ENCODE assay signal across 13 cellular contexts in the genomic region with DNA sequence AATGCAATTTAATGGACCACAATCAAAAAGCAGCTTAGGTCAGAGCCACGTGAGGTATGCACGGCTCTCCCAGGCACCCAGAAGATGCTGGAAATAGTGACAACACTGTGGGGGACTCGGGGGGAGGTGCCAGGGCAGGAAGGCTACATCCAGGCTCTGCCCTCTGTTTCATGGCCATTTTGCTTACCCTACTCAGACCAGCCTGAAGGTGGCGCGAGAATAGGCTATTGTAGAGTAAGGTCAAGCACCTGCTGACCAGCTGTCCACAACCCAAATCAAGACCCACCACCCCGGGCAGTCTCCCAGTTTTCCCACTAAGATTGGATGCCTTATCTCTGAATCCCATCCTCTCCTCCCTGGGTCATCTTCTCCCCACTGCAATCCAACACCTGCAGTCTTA.
DNase-seq lines count a peak whose midpoint lies in the region; TF ChIP-seq lines count a peak whose summit lies in the region.
"Had no signal": no experiment of that assay in that cellular context is flagged by ENCODE, and none has a peak within 500 bp of the region (broad histone marks: within the 10 kb centered on the region; RNA-seq: fewer than 3 reads in every experiment).

No MANE protein-coding gene starts in this region.

- no peaks in the 10 kb centered on the region for H3K27me3 ChIP-seq in Caco-2 (replicated peaks; ENCODE audit: control insufficient read depth, insufficient read depth, low read length)
- no peaks in the 10 kb centered on the region for H3K27me3 ChIP-seq in kidney epithelial cell (ENCODE audit: control insufficient read depth, insufficient read depth, low read length)

- no peaks in the 10 kb centered on the region for H3K36me3 Mint-ChIP-seq in Caco-2 (ENCODE audit: insufficient read depth, unreplicated experiment)
- H3K36me3 Mint-ChIP-seq: activated naive CD4-positive, alpha-beta T cell treated with anti-CD3 and anti-CD28 coated beads, Interleukin-2, amount 50 U/mL, for 24 hours had no signal

- peak in 1 of 2 experiments; percentile 43 for DNase-seq in Caco-2
- DNase-seq in HK-2 (ENCODE audit: unreplicated experiment), result peak; percentile 5
- DNase-seq in astrocyte of the spinal cord (ENCODE audit: low read depth, low spot score), result no peak
- no peak for DNase-seq in kidney epithelial cell (ENCODE audit: low read depth)
- no peak for DNase-seq in hypothalamus (lab: John Stamatoyannopoulos, UW)
- DNase-seq in NCI-H2227 treated with DMSO at 0.1 percent for 48 hours (lab: John Stamatoyannopoulos, UW), result no peak
- no peak for DNase-seq in OCI-M2 (lab: John Stamatoyannopoulos, UW; ENCODE audit: unreplicated experiment)
- DNase-seq in NCI-H446 (lab: John Stamatoyannopoulos, UW), result no peak
- DNase-seq: activated CD4-positive, alpha-beta T cell treated with anti-CD3 and anti-CD28 coated beads for 48 hours; effector memory CD8-positive, alpha-beta T cell; nucleus accumbens; stimulated activated CD4-positive, alpha-beta T cell treated with anti-CD3 and anti-CD28 coated beads, Interleukin-4, amount 100 ng/mL, for 1 hour had no signal

- H3K27me3 Mint-ChIP-seq in Caco-2 (ENCODE audit: insufficient read depth, unreplicated experiment), result no peaks in the 10 kb centered on the region
- H3K27me3 Mint-ChIP-seq: activated naive CD4-positive, alpha-beta T cell treated with anti-CD3 and anti-CD28 coated beads, Interleukin-2, amount 50 U/mL, for 24 hours had no signal

- H3K9me3 ChIP-seq in Caco-2, result no peaks in the 10 kb centered on the region

- BruUV-seq in Caco-2 (replicated peaks; lab: Mats Ljungman, UMichigan), result no TSS peak

- H3K9me3 Mint-ChIP-seq in Caco-2 (ENCODE audit: unreplicated experiment), result no peaks in the 10 kb centered on the region
- H3K9me3 Mint-ChIP-seq: activated naive CD4-positive, alpha-beta T cell treated with anti-CD3 and anti-CD28 coated beads, Interleukin-2, amount 50 U/mL, for 24 hours; effector memory CD8-positive, alpha-beta T cell had no signal

- no peaks in the 10 kb centered on the region for H3K4me1 ChIP-seq in Caco-2

- H3K4me1 Mint-ChIP-seq in Caco-2 (ENCODE audit: low read depth, unreplicated experiment), result no peaks in the 10 kb centered on the region
- H3K4me1 Mint-ChIP-seq: activated naive CD4-positive, alpha-beta T cell treated with anti-CD3 and anti-CD28 coated beads, Interleukin-2, amount 50 U/mL, for 24 hours had no signal

- H3K36me3 ChIP-seq in Caco-2 (ENCODE audit: control insufficient read depth, insufficient read depth, low read length), result no peaks in the 10 kb centered on the region
- no peaks in the 10 kb centered on the region for H3K36me3 ChIP-seq in kidney epithelial cell (ENCODE audit: control insufficient read depth, insufficient read depth, low read length)

- in situ Hi-C loops in astrocyte of the spinal cord (cut with HindIII; ENCODE audit: low sequenced_read_pairs), result no loop called here

- H3K4me3 ChIP-seq in Caco-2 (ENCODE audit: low read depth, low read length) (no peak overlapping the region), astrocyte of the spinal cord (ENCODE audit: low read depth, low read length) (no peak overlapping the region), kidney epithelial cell (ENCODE audit: low read depth, low read length) (no peak overlapping the region)

- CTCF ChIA-PET in Caco-2 (lab: Charles Lee), result no interaction called here

- peak; percentile 19 to 21 for TF ChIP-seq CTCF in Caco-2 (IDR thresholded peaks at IDR 0.05; ENCODE audit: insufficient read depth in 1 of 2, low read depth in 1 of 2, low read length in 1 of 2, severe bottlenecking in 1 of 2, unreplicated experiment in 1 of 2)
- TF ChIP-seq CTCF in astrocyte of the spinal cord (IDR thresholded peaks at IDR 0.05; ENCODE audit: low read depth, low read length), result peak; percentile 22
- TF ChIP-seq CTCF in kidney epithelial cell (IDR thresholded peaks at IDR 0.05; ENCODE audit: insufficient read depth, low read length, poor library complexity, severe bottlenecking), result peak; percentile 22

- H3K4me3 Mint-ChIP-seq in Caco-2 (ENCODE audit: unreplicated experiment), result no peak overlapping the region
- H3K4me3 Mint-ChIP-seq: activated naive CD4-positive, alpha-beta T cell treated with anti-CD3 and anti-CD28 coated beads, Interleukin-2, amount 50 U/mL, for 24 hours; effector memory CD8-positive, alpha-beta T cell had no signal

- no peak overlapping the region for H3K27ac Mint-ChIP-seq in Caco-2 (ENCODE audit: unreplicated experiment)
- H3K27ac Mint-ChIP-seq: activated naive CD4-positive, alpha-beta T cell treated with anti-CD3 and anti-CD28 coated beads, Interleukin-2, amount 50 U/mL, for 24 hours had no signal

- POLR2A ChIA-PET in Caco-2 (lab: Charles Lee), result no interaction called here

- intact Hi-C loops in Caco-2 (cut with micrococcal nuclease; ENCODE audit: unreplicated experiment), result loop anchor here (1.0 kb wide), 1 partner anchor 193 kb away; no protein-coding TSS in a partner anchor
